8 cellular contexts compared by ENCODE assay signal in genomic region chr10:32190890-32191491, GRCh38.
A peak's percentile ranks its signal among the peaks of the same experiment; 100 is the strongest.
DNase-seq lines count a peak whose midpoint lies in the region; ATAC-seq, FAIRE-seq and TF ChIP-seq lines count a peak whose summit lies in the region.

No MANE protein-coding gene starts in this region.

- H2AFZ ChIP-seq in MM.1S (ENCODE audit: low read length) (0 out of 2 replicates have a peak overlapping the region, but pooled peaks have one; percentile 20), astrocyte (ENCODE audit: low read depth, low read length) (no peak overlapping the region)

- DNase-seq in MM.1S (peak; percentile 58), astrocyte (ENCODE audit: low read depth) (no peak), kidney tubule cell (ENCODE audit: low spot score) (peak; percentile 24), uterus (no peak)

- ATAC-seq in GM19467 (IDR thresholded peaks at IDR 0.05; ENCODE audit: unreplicated experiment) (peak; percentile 70), HG03045 (IDR thresholded peaks at IDR 0.05; ENCODE audit: unreplicated experiment) (no peak), GM19452 (IDR thresholded peaks at IDR 0.05; ENCODE audit: unreplicated experiment) (no peak)

- no peaks in the 10 kb centered on the region for H3K27me3 Mint-ChIP-seq in astrocyte (ENCODE audit: low read depth, unreplicated experiment)

- no peak overlapping the region for H3K27ac Mint-ChIP-seq in astrocyte (ENCODE audit: unreplicated experiment)

- no peak overlapping the region for H3K4me3 ChIP-seq in DOHH2 (ENCODE audit: low read length)
- no peak overlapping the region for H3K4me3 ChIP-seq in MM.1S (ENCODE audit: low read length)
- no peak overlapping the region for H3K4me3 ChIP-seq in astrocyte (ENCODE audit: insufficient read depth, low read depth, low read length)
- no peak overlapping the region for H3K4me3 ChIP-seq in uterus

- TF ChIP-seq CTCF in DOHH2 (IDR thresholded peaks at IDR 0.05; ENCODE audit: low read depth, low read length, poor library complexity, severe bottlenecking) (peak; percentile 76), MM.1S (IDR thresholded peaks at IDR 0.05; ENCODE audit: low read length) (peak; percentile 74), astrocyte (IDR thresholded peaks at IDR 0.05; ENCODE audit: insufficient read depth, low read depth, low read length) (peak; percentile 85), uterus (IDR thresholded peaks at IDR 0.05) (peak; percentile 59 to 72 (median 68))

- H3F3A ChIP-seq in DOHH2 (ENCODE audit: control insufficient read depth, insufficient read depth): no peaks in the 10 kb centered on the region
- H3F3A ChIP-seq in MM.1S (ENCODE audit: insufficient read depth, low read length): no peaks in the 10 kb centered on the region

- no peaks in the 10 kb centered on the region for H3K79me2 ChIP-seq in DOHH2 (ENCODE audit: control insufficient read depth, low read length)
- H3K79me2 ChIP-seq in MM.1S (ENCODE audit: low read length): no peaks in the 10 kb centered on the region
- H3K79me2 ChIP-seq in astrocyte (ENCODE audit: insufficient read depth, low read length): no peaks in the 10 kb centered on the region

- no peaks in the 10 kb centered on the region for H3K36me3 Mint-ChIP-seq in astrocyte (ENCODE audit: low read depth, unreplicated experiment)

- H3K4me1 Mint-ChIP-seq in astrocyte (ENCODE audit: low read depth, unreplicated experiment): peaks cover 2% of the 10 kb centered on the region

- H3K4me1 ChIP-seq in DOHH2 (ENCODE audit: control insufficient read depth, low read length) (peaks cover 9% of the 10 kb centered on the region), MM.1S (ENCODE audit: low read length) (no peaks in the 10 kb centered on the region), astrocyte (ENCODE audit: insufficient read depth, low read length) (no peaks in the 10 kb centered on the region), uterus (no peaks in the 10 kb centered on the region)

- H3K27ac ChIP-seq in DOHH2 (ENCODE audit: low read depth, low read length) (no peak overlapping the region), MM.1S (ENCODE audit: low read length) (no peak overlapping the region), astrocyte (ENCODE audit: low read depth, low read length) (no peak overlapping the region), uterus (no peak overlapping the region)

- H3K27me3 ChIP-seq in DOHH2 (ENCODE audit: control insufficient read depth, low read length): no peaks in the 10 kb centered on the region
- no peaks in the 10 kb centered on the region for H3K27me3 ChIP-seq in MM.1S (replicated peaks; ENCODE audit: insufficient read depth, low read length)
- H3K27me3 ChIP-seq in astrocyte (ENCODE audit: insufficient read depth, low read length): no peaks in the 10 kb centered on the region
- H3K27me3 ChIP-seq in uterus: no peaks in the 10 kb centered on the region

- H4K20me1 ChIP-seq in DOHH2 (ENCODE audit: control insufficient read depth, insufficient read depth, low read depth, low read length) (no peaks in the 10 kb centered on the region), MM.1S (ENCODE audit: insufficient read depth, low read length) (no peaks in the 10 kb centered on the region), astrocyte (ENCODE audit: insufficient read depth, low read length) (no peaks in the 10 kb centered on the region)

- no peaks in the 10 kb centered on the region for H3K36me3 ChIP-seq in DOHH2 (ENCODE audit: control insufficient read depth, low read length)
- no peaks in the 10 kb centered on the region for H3K36me3 ChIP-seq in MM.1S (replicated peaks; ENCODE audit: insufficient read depth, low read length)
- no peaks in the 10 kb centered on the region for H3K36me3 ChIP-seq in astrocyte (ENCODE audit: insufficient read depth, low read length)
- H3K36me3 ChIP-seq in uterus: no peaks in the 10 kb centered on the region

- no peak for TF ChIP-seq POLR2A in uterus (IDR thresholded peaks at IDR 0.05)

- H3K9ac ChIP-seq in MM.1S (ENCODE audit: low read length) (no peak overlapping the region), astrocyte (ENCODE audit: low read length) (no peak overlapping the region)

- H3K4me2 ChIP-seq in DOHH2 (ENCODE audit: low read length) (peak overlapping the region; percentile 18; the same call in 1 of the 2 replicates), MM.1S (ENCODE audit: low read depth, low read length) (no peak overlapping the region), astrocyte (ENCODE audit: low read length) (no peak overlapping the region)

- H3K9me3 Mint-ChIP-seq in astrocyte (ENCODE audit: unreplicated experiment): peaks cover 1% of the 10 kb centered on the region

- H3K4me3 Mint-ChIP-seq in astrocyte (ENCODE audit: unreplicated experiment): no peak overlapping the region

- no peaks in the 10 kb centered on the region for H3K9me3 ChIP-seq in DOHH2 (ENCODE audit: control insufficient read depth, insufficient read depth, low read length)
- no peaks in the 10 kb centered on the region for H3K9me3 ChIP-seq in MM.1S (replicated peaks; ENCODE audit: insufficient read depth, low read length)
- no peaks in the 10 kb centered on the region for H3K9me3 ChIP-seq in astrocyte (ENCODE audit: insufficient read depth, low read depth, low read length)
- no peaks in the 10 kb centered on the region for H3K9me3 ChIP-seq in uterus

- intact Hi-C loops in uterus (cut with DNase I; ENCODE audit: low total_unique reads): no loop called here

- FAIRE-seq in astrocyte (lab: Jason Lieb, UNC): no peak

- H3K9me2 ChIP-seq in DOHH2 (replicated peaks; ENCODE audit: control insufficient read depth, low read length) (no peaks in the 10 kb centered on the region), MM.1S (replicated peaks; ENCODE audit: insufficient read depth, low read length) (no peaks in the 10 kb centered on the region)

Comparison
In these comparisons a context has a peak if more than half of its experiments do, and no peak if none do; other contexts are left out.
1. DNase-seq: peak in MM.1S (single experiment) and kidney tubule cell (single experiment); none in astrocyte (single experiment) and uterus (0 of 2).
2. Peak in every context shown above with its lines, with median percentiles within 50 percentile points of each other: CTCF ChIP-seq.